Comparison of ENCODE assay signal across 11 cellular contexts in the genomic region with DNA sequence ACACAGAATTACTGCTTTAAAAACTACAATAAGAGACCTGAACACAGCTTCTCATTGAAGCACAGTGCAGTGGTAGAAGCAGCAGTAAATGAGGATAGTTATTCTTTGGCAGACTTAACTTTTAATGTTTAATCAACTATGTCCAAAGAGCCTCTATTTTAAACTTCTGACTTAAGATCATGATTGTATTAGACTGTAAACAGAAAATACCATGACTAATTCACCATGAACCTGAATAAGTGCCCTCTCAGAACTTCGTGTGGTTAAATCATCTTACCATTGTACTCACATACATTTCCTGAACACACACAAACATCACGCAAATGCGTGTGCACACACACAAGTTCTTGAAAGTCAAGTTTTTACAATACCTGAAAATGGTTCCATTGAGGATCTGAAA. TPM values are rescaled to one million over a fixed set of nuclear protein-coding genes. Genes with fewer than 3 reads are reported as not detected.
A peak's percentile ranks its signal among the peaks of the same experiment; 100 is the strongest.
DNase-seq lines count a peak whose midpoint lies in the region; TF ChIP-seq lines count a peak whose summit lies in the region.
"Had no signal": no experiment of that assay in that cellular context is flagged by ENCODE, and none has a peak within 500 bp of the region (broad histone marks: within the 10 kb centered on the region; RNA-seq: fewer than 3 reads in every experiment).

No MANE protein-coding gene starts in this region.

- no peak overlapping the region for H4K8ac ChIP-seq in mesendoderm (ENCODE audit: low read depth, low read length)

- H2AK5ac ChIP-seq in mesendoderm (ENCODE audit: low read length), result no peak overlapping the region

- H3K36me3 Mint-ChIP-seq in HFFc6 (ENCODE audit: low read depth), result peaks cover 18% of the 10 kb centered on the region; the same call in 1 of the 2 replicates

- no peaks in the 10 kb centered on the region for H3K36me3 ChIP-seq in mesendoderm (ENCODE audit: control insufficient read depth, insufficient read depth, low read length)

- H2BK120ac ChIP-seq in mesendoderm (ENCODE audit: low read depth, low read length), result no peak overlapping the region

- DNase-seq in GM12865 (ENCODE audit: low read depth) (peak; percentile 14), HFFc6 (peak; percentile 37), amniotic epithelial cell (ENCODE audit: low read depth) (peak; percentile 68), mesendoderm (no peak), activated gamma-delta T cell treated with Interleukin-2 at 50 U/mL for 16 hours (no peak), ecto neural progenitor cell (ENCODE audit: low spot score) (no peak), ureter (ENCODE audit: low spot score) (no peak)
- DNase-seq in stimulated activated naive CD4-positive, alpha-beta T cell (lab: John Stamatoyannopoulos, UW), result no peak
- DNase-seq: NCI-H2081 treated with DMSO at 0.1 percent for 48 hours had no signal

- H2BK15ac ChIP-seq in mesendoderm (replicated peaks; ENCODE audit: low read depth), result no peak overlapping the region

- no peak overlapping the region for H3K4ac ChIP-seq in mesendoderm (ENCODE audit: low read depth, low read length)

- H3K9ac ChIP-seq in mesendoderm (ENCODE audit: low read length), result no peak overlapping the region

- H3K56ac ChIP-seq in mesendoderm (ENCODE audit: low read length), result no peak overlapping the region

- H3K4me1 Mint-ChIP-seq in HFFc6 (ENCODE audit: low read depth), result peaks cover 69% of the 10 kb centered on the region

- peaks cover 2% of the 10 kb centered on the region for H3K79me1 ChIP-seq in mesendoderm (ENCODE audit: low read length)

- H3K4me3 ChIP-seq in GM12865 (ENCODE audit: low read depth, low read length) (no peak overlapping the region), mesendoderm (ENCODE audit: low read length) (no peak overlapping the region)

- no peak overlapping the region for H4K5ac ChIP-seq in mesendoderm (ENCODE audit: low read length)

- no peak overlapping the region for H3K4me3 Mint-ChIP-seq in HFFc6
- H3K4me3 Mint-ChIP-seq: brain, type B pancreatic cell had no signal

- H3K27ac Mint-ChIP-seq in HFFc6, result peak overlapping the region; percentile 12; the same call in 1 of the 2 replicates
- H3K27ac Mint-ChIP-seq: brain, type B pancreatic cell had no signal

- H3K4me2 ChIP-seq in mesendoderm (ENCODE audit: low read length), result no peak overlapping the region

- no peaks in the 10 kb centered on the region for H3K27me3 ChIP-seq in mesendoderm (ENCODE audit: insufficient read depth, low read length, poor library complexity)

- no peak overlapping the region for H3K23ac ChIP-seq in mesendoderm (ENCODE audit: low read length)

- no peak overlapping the region for H2BK5ac ChIP-seq in mesendoderm (ENCODE audit: low read length)

- peak overlapping the region; percentile 18 for H3K18ac ChIP-seq in mesendoderm (ENCODE audit: low read length)

- no peak overlapping the region for H3K27ac ChIP-seq in mesendoderm (ENCODE audit: low read depth, low read length)

- TF ChIP-seq CTCF in GM12865 (IDR thresholded peaks at IDR 0.05; ENCODE audit: insufficient read depth, low read depth, low read length, missing control alignments) (no peak), HFFc6 (IDR thresholded peaks at IDR 0.05) (no peak)

- no peaks in the 10 kb centered on the region for H3K27me3 Mint-ChIP-seq in HFFc6 (ENCODE audit: insufficient read depth)
- H3K27me3 Mint-ChIP-seq: brain, type B pancreatic cell had no signal

- no CpG with 5 or more reads among the region's 3 CpGs for WGBS in mesendoderm (ENCODE audit: extremely low coverage, insufficient coverage, low lambda C conversion rate)

- H3K79me2 ChIP-seq in mesendoderm (ENCODE audit: control insufficient read depth, insufficient read depth, low read length), result no peaks in the 10 kb centered on the region

- no peaks in the 10 kb centered on the region for H3K9me3 Mint-ChIP-seq in HFFc6
- H3K9me3 Mint-ChIP-seq: brain, type B pancreatic cell had no signal

- H3K4me1 ChIP-seq in mesendoderm (ENCODE audit: control insufficient read depth, low read depth, low read length), result peaks cover 3% of the 10 kb centered on the region

RNA-seq across cellular contexts. Expression of a gene that starts 13.9 kb away (rescaled TPM):
- 1 to 10 TPM; 3.4 to 7.5 (median 6.5) TPM for total RNA-seq in HFFc6 (2021; fragmentation: NEBNext Ultra II Directional; extraction: Animal tissue kit (Norgen Biotek cat#: 25700))
- 7.0 TPM for polyA plus RNA-seq in mesendoderm (2013, experiment 1 of 2)
- polyA plus RNA-seq in mesendoderm (2013, experiment 2 of 2), result 6.8 TPM
- total RNA-seq in ureter, result 4.7 TPM

Comparison
In these comparisons a context has a peak if more than half of its experiments do, and no peak if none do; other contexts are left out.
1. DNase-seq: peak in GM12865 (single experiment), HFFc6 (single experiment) and amniotic epithelial cell (single experiment); none in mesendoderm (single experiment), activated gamma-delta T cell treated with Interleukin-2 at 50 U/mL for 16 hours (single experiment), stimulated activated naive CD4-positive, alpha-beta T cell (0 of 6), ecto neural progenitor cell (single experiment) and ureter (single experiment).